Comparison of ENCODE assay signal across 9 cellular contexts in genomic region chr14:21097616-21098133, GRCh38. TPM values are rescaled to one million over a fixed set of nuclear protein-coding genes. Genes with fewer than 3 reads are reported as not detected.
DNase-seq lines count a peak whose midpoint lies in the region; ATAC-seq, FAIRE-seq and TF ChIP-seq lines count a peak whose summit lies in the region.
"Had no signal": no experiment of that assay in that cellular context is flagged by ENCODE, and none has a peak within 500 bp of the region (broad histone marks: within the 10 kb centered on the region; RNA-seq: fewer than 3 reads in every experiment).

No MANE protein-coding gene starts in this region.

- H4K8ac ChIP-seq in mesendoderm (ENCODE audit: low read depth, low read length) = peak overlapping the region; percentile 31

- H3K56ac ChIP-seq in mesendoderm (ENCODE audit: low read length) = peak overlapping the region; percentile 83

- no peak overlapping the region for H2BK15ac ChIP-seq in mesendoderm (replicated peaks; ENCODE audit: low read depth)

- H3K4ac ChIP-seq in mesendoderm (ENCODE audit: low read depth, low read length) = peak overlapping the region; percentile 87

- H2AK5ac ChIP-seq in mesendoderm (ENCODE audit: low read length) = no peak overlapping the region

- WGBS in mesendoderm (ENCODE audit: extremely low coverage, insufficient coverage, low lambda C conversion rate) = no CpG with 5 or more reads among the region's 22 CpGs

- ATAC-seq in GM18511 (IDR thresholded peaks at IDR 0.05; ENCODE audit: unreplicated experiment) = no peak
- ATAC-seq in GM19035 (IDR thresholded peaks at IDR 0.05; ENCODE audit: unreplicated experiment) = no peak

- peaks cover 21% of the 10 kb centered on the region for H3K4me1 ChIP-seq in mesendoderm (ENCODE audit: control insufficient read depth, low read depth, low read length)

- in situ Hi-C loops in brain microvascular endothelial cell (cut with HindIII; ENCODE audit: low pct_ligation_motif_present, low sequenced_read_pairs) = no loop called here

- peak overlapping the region; percentile 40 for H2BK120ac ChIP-seq in mesendoderm (ENCODE audit: low read depth, low read length)

- peaks cover 11% of the 10 kb centered on the region for H3K79me1 ChIP-seq in mesendoderm (ENCODE audit: low read length)

- FAIRE-seq in bronchial epithelial cell (lab: Jason Lieb, UNC) (no peak), D721Med (lab: Jason Lieb, UNC) (no peak)
- FAIRE-seq: GM18507 had no signal

- H3K18ac ChIP-seq in mesendoderm (ENCODE audit: low read length) = peak overlapping the region; percentile 99

- H3K27ac ChIP-seq in 22Rv1 = peak overlapping the region; percentile 83
- H3K27ac ChIP-seq in HL-60 (replicated peaks) = no peak overlapping the region
- peak overlapping the region; percentile 35 for H3K27ac ChIP-seq in mesendoderm (ENCODE audit: low read depth, low read length)
- H3K27ac ChIP-seq in brain microvascular endothelial cell = no peak overlapping the region

- no peak overlapping the region for H2BK5ac ChIP-seq in mesendoderm (ENCODE audit: low read length)

- H4K5ac ChIP-seq in mesendoderm (ENCODE audit: low read length) = no peak overlapping the region

- H3K27me3 ChIP-seq in HL-60 (ENCODE audit: insufficient read depth, poor library complexity, severe bottlenecking) (no peaks in the 10 kb centered on the region), bronchial epithelial cell (ENCODE audit: control insufficient read depth, insufficient read depth, low read length) (no peaks in the 10 kb centered on the region), mesendoderm (ENCODE audit: insufficient read depth, low read length, poor library complexity) (no peaks in the 10 kb centered on the region), brain microvascular endothelial cell (replicated peaks) (no peaks in the 10 kb centered on the region)

- peak overlapping the region; percentile 59 for H3K23ac ChIP-seq in mesendoderm (ENCODE audit: low read length)

- no peak for TF ChIP-seq CTCF in 22Rv1 (IDR thresholded peaks at IDR 0.05)
- TF ChIP-seq CTCF in HL-60 (IDR thresholded peaks at IDR 0.05; ENCODE audit: insufficient read depth, low read length) = no peak
- no peak for TF ChIP-seq CTCF in bronchial epithelial cell (IDR thresholded peaks at IDR 0.05; ENCODE audit: insufficient read depth, low read length, severe bottlenecking)
- TF ChIP-seq CTCF in brain microvascular endothelial cell (IDR thresholded peaks at IDR 0.05; ENCODE audit: low read depth, low read length, missing control alignments) = no peak
- TF ChIP-seq CTCF in D721Med (IDR thresholded peaks at IDR 0.05; ENCODE audit: insufficient read depth, missing control alignments) = no peak

- peak in 1 of 2 experiments; percentile 30 for DNase-seq in HL-60 (ENCODE audit: low read depth in 1 of 2, low spot score in 1 of 2)
- no peak for DNase-seq in bronchial epithelial cell (ENCODE audit: low read depth)
- peak; percentile 45 for DNase-seq in mesendoderm
- DNase-seq in brain microvascular endothelial cell = no peak
- DNase-seq in D721Med (ENCODE audit: insufficient read length, low spot score) = no peak

- H3K79me2 ChIP-seq in mesendoderm (ENCODE audit: control insufficient read depth, insufficient read depth, low read length) = peaks cover 15% of the 10 kb centered on the region

- peak overlapping the region; percentile 52 for H3K4me2 ChIP-seq in mesendoderm (ENCODE audit: low read length)

- peak overlapping the region; percentile 62 for H3K9ac ChIP-seq in mesendoderm (ENCODE audit: low read length)

- H3K36me3 ChIP-seq in bronchial epithelial cell (ENCODE audit: control insufficient read depth, insufficient read depth, low read length) (no peaks in the 10 kb centered on the region), mesendoderm (ENCODE audit: control insufficient read depth, insufficient read depth, low read length) (no peaks in the 10 kb centered on the region), brain microvascular endothelial cell (replicated peaks) (no peaks in the 10 kb centered on the region)

- peak overlapping the region; percentile 31 for H3K4me3 ChIP-seq in HL-60 (replicated peaks; ENCODE audit: insufficient read depth, low read length)
- H3K4me3 ChIP-seq in bronchial epithelial cell (ENCODE audit: low read depth, low read length) = peak overlapping the region; percentile 45
- H3K4me3 ChIP-seq in mesendoderm (ENCODE audit: low read length) = peak overlapping the region; percentile 7
- no peak overlapping the region for H3K4me3 ChIP-seq in brain microvascular endothelial cell (ENCODE audit: low read depth, low read length)

RNA-seq across cellular contexts. Expression of gene ZNF219, which starts 0.8 kb away (rescaled TPM):
- 7.8 and 8.2 TPM in 2 replicates for total RNA-seq in bronchial epithelial cell
- 43.6 TPM for polyA plus RNA-seq in mesendoderm (2013, experiment 1 of 2)
- polyA plus RNA-seq in mesendoderm (2013, experiment 2 of 2) = 45.1 TPM

RNA-seq across cellular contexts. Expression of gene TMEM253, which starts 3.2 kb away (rescaled TPM):
- under 0.01 and 0.51 TPM in 2 replicates for total RNA-seq in bronchial epithelial cell
- 1.1 TPM for polyA plus RNA-seq in mesendoderm (2013, experiment 1 of 2)
- 1.2 TPM for polyA plus RNA-seq in mesendoderm (2013, experiment 2 of 2)

RNA-seq across cellular contexts. Expression of gene ARHGEF40, which starts 27.6 kb away (rescaled TPM):
- 3.3 and 6.8 TPM in 2 replicates for total RNA-seq in bronchial epithelial cell
- 29.5 TPM for polyA plus RNA-seq in mesendoderm (2013, experiment 1 of 2)
- 26.2 TPM for polyA plus RNA-seq in mesendoderm (2013, experiment 2 of 2)

RNA-seq across cellular contexts. Expression of gene RNASE8, which starts 40.1 kb away (rescaled TPM):
- not detected in 2 replicates for total RNA-seq in bronchial epithelial cell
- polyA plus RNA-seq in mesendoderm (2013, experiment 1 of 2) = not detected
- polyA plus RNA-seq in mesendoderm (2013, experiment 2 of 2) = not detected

RNA-seq across cellular contexts. Expression of gene RNASE7, which starts 55.5 kb away (rescaled TPM):
- total RNA-seq in bronchial epithelial cell = 8.2 and 12.1 TPM in 2 replicates
- not detected for polyA plus RNA-seq in mesendoderm (2013, experiment 1 of 2)
- not detected for polyA plus RNA-seq in mesendoderm (2013, experiment 2 of 2)

Comparison
In these comparisons a context has a peak if more than half of its experiments do, and no peak if none do; other contexts are left out.
1. H3K27ac ChIP-seq: peak in 22Rv1 (single experiment) and mesendoderm (single experiment); none in HL-60 (single experiment) and brain microvascular endothelial cell (single experiment).